In the genomic region with DNA sequence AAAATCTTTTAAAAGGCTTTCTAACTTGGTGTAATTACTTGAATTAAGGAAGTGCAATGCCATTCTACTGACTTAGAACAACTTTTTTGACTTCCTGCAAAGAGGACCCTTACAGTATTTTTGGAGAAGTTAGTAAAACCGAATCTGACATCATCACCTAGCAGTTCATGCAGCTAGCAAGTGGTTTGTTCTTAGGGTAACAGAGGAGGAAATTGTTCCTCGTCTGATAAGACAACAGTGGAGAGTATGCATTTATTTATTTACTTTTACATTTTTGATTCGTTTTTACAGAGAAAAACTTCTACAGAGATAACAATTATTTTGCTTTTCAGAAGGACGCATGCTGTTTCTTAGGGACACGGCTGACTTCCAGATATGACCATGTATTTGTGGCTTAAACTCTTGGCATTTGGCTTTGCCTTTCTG, we compare ENCODE assay signal across 1 cellular context.
TF ChIP-seq lines count a peak whose summit lies in the region.

A gene with protein sequence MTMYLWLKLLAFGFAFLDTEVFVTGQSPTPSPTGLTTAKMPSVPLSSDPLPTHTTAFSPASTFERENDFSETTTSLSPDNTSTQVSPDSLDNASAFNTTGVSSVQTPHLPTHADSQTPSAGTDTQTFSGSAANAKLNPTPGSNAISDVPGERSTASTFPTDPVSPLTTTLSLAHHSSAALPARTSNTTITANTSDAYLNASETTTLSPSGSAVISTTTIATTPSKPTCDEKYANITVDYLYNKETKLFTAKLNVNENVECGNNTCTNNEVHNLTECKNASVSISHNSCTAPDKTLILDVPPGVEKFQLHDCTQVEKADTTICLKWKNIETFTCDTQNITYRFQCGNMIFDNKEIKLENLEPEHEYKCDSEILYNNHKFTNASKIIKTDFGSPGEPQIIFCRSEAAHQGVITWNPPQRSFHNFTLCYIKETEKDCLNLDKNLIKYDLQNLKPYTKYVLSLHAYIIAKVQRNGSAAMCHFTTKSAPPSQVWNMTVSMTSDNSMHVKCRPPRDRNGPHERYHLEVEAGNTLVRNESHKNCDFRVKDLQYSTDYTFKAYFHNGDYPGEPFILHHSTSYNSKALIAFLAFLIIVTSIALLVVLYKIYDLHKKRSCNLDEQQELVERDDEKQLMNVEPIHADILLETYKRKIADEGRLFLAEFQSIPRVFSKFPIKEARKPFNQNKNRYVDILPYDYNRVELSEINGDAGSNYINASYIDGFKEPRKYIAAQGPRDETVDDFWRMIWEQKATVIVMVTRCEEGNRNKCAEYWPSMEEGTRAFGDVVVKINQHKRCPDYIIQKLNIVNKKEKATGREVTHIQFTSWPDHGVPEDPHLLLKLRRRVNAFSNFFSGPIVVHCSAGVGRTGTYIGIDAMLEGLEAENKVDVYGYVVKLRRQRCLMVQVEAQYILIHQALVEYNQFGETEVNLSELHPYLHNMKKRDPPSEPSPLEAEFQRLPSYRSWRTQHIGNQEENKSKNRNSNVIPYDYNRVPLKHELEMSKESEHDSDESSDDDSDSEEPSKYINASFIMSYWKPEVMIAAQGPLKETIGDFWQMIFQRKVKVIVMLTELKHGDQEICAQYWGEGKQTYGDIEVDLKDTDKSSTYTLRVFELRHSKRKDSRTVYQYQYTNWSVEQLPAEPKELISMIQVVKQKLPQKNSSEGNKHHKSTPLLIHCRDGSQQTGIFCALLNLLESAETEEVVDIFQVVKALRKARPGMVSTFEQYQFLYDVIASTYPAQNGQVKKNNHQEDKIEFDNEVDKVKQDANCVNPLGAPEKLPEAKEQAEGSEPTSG (N-terminal part only) (plus strand): TSS at position 147 of the 426 bp plus-strand sequence. CDS start 229 bp downstream, at position 376.

TF ChIP-seq in K562, 482 proteins besides CTCF, POLR2A, EP300 and RAD21 (continued from another document):
- TF ChIP-seq, protein P1, sequence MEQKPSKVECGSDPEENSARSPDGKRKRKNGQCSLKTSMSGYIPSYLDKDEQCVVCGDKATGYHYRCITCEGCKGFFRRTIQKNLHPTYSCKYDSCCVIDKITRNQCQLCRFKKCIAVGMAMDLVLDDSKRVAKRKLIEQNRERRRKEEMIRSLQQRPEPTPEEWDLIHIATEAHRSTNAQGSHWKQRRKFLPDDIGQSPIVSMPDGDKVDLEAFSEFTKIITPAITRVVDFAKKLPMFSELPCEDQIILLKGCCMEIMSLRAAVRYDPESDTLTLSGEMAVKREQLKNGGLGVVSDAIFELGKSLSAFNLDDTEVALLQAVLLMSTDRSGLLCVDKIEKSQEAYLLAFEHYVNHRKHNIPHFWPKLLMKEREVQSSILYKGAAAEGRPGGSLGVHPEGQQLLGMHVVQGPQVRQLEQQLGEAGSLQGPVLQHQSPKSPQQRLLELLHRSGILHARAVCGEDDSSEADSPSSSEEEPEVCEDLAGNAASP (IDR thresholded peaks at IDR 0.05) = no peak
- no peak for TF ChIP-seq RFX1 (IDR thresholded peaks at IDR 0.05)
- 0 out of 2 replicates have a peak, but pooled peaks have one; percentile 19 for TF ChIP-seq CXXC5 (CRISPR knock-in tag; IDR thresholded peaks at IDR 0.05)
- 0 out of 2 replicates have a peak, but pooled peaks have one; percentile 15 for TF ChIP-seq CREM (IDR thresholded peaks at IDR 0.05; ENCODE audit: low read depth)
- TF ChIP-seq, protein P2, sequence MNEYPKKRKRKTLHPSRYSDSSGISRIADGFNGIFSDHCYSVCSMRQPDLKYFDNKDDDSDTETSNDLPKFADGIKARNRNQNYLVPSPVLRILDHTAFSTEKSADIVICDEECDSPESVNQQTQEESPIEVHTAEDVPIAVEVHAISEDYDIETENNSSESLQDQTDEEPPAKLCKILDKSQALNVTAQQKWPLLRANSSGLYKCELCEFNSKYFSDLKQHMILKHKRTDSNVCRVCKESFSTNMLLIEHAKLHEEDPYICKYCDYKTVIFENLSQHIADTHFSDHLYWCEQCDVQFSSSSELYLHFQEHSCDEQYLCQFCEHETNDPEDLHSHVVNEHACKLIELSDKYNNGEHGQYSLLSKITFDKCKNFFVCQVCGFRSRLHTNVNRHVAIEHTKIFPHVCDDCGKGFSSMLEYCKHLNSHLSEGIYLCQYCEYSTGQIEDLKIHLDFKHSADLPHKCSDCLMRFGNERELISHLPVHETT (CRISPR knock-in tag; conservative IDR thresholded peaks at IDR 0.05 in 1 of 2, IDR thresholded peaks at IDR 0.05 in 1 of 2) = 0 out of 4 replicates have a peak, but pooled peaks of 1 of the 2 experiments have one; percentile 28
- TF ChIP-seq GTF2A2 (tag; IDR thresholded peaks at IDR 0.05) = 0 out of 2 replicates have a peak, but pooled peaks have one; percentile 27
- TF ChIP-seq ZNF212 (CRISPR knock-in tag; IDR thresholded peaks at IDR 0.05) = no peak
- TF ChIP-seq, protein P3, sequence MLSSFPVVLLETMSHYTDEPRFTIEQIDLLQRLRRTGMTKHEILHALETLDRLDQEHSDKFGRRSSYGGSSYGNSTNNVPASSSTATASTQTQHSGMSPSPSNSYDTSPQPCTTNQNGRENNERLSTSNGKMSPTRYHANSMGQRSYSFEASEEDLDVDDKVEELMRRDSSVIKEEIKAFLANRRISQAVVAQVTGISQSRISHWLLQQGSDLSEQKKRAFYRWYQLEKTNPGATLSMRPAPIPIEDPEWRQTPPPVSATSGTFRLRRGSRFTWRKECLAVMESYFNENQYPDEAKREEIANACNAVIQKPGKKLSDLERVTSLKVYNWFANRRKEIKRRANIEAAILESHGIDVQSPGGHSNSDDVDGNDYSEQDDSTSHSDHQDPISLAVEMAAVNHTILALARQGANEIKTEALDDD (IDR thresholded peaks at IDR 0.05) = peak; percentile 88
